25 cellular contexts compared by ENCODE assay signal in the genomic region with DNA sequence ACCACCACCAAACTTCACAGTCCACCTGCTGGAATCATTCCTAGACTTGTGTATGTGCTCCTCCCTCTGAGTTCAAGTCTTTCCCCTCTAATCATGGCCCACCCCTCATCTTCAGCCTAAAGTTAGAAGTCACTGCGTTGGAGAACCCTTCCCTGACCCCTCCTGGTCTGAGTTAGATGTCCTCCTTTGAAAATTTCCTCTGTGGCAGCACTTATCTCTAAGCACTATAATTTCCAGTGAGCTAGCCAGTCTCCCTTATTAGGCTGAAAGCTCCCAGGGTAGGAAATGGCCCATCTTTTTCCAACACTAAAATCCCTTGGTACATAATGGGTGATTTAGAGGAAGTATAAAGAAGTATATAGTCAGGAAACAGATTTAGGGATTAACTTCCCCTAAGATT.
"Had no signal": no experiment of that assay in that cellular context is flagged by ENCODE, and none has a peak within 500 bp of the region (broad histone marks: within the 10 kb centered on the region; RNA-seq: fewer than 3 reads in every experiment).

No MANE protein-coding gene starts in this region.

- H3K9ac ChIP-seq: neural progenitor cell had no signal

- H3K27ac ChIP-seq: coronary artery, foreskin keratinocyte, lower lobe of right lung, neural progenitor cell, pancreas, spleen, testis, tibial nerve, upper lobe of right lung had no signal

- H3K9me3 Mint-ChIP-seq: memory B cell; mesothelial cell of epicardium; natural killer cell; neural progenitor cell; stimulated activated naive CD8-positive, alpha-beta T cell treated with anti-CD3 and anti-CD28 coated beads, Interleukin-15, amount 100 ng/mL, for 72 hours had no signal

- H3K36me3 Mint-ChIP-seq: natural killer cell; neural progenitor cell; stimulated activated naive B cell treated with anti-CD40 and anti-IgM and Interleukin-4, amounts not matched to agents 10 μg/mL and 1 μg/mL and 100 μg/mL, for 72 hours had no signal

- H3K4me1 Mint-ChIP-seq: endodermal cell, neural progenitor cell had no signal

- DNase-seq: effector CD4-positive, alpha-beta T cell; endodermal cell; erythroblast; foreskin keratinocyte; islet precursor cell; lower lobe of right lung; natural killer cell; occipital lobe; pancreas; spleen; stimulated activated CD4-positive, alpha-beta T cell treated with anti-CD3 and anti-CD28 coated beads, Interleukin-15, amount 100 ng/mL, for 24 hours; stimulated activated CD4-positive, alpha-beta T cell treated with anti-CD3 and anti-CD28 coated beads, Interleukin-1b, Interleukin-23, amount 100 ng/mL, for 48 hours; stimulated activated CD4-positive, alpha-beta T cell treated with anti-CD3 and anti-CD28 coated beads, Interleukin-4, amount 100 ng/mL, for 24 hours; stimulated activated naive B cell treated with anti-CD40 and anti-IgM and Interleukin-4, amounts not matched to agents 10 μg/mL and 1 μg/mL and 100 μg/mL, for 72 hours; stimulated activated naive CD8-positive, alpha-beta T cell treated with anti-CD3 and anti-CD28 coated beads, Interleukin-15, amount 100 ng/mL, for 72 hours; testis; upper lobe of right lung had no signal

- H2AFZ ChIP-seq: neural progenitor cell had no signal

- H3K4me3 ChIP-seq: coronary artery, lower lobe of right lung, neural progenitor cell, pancreas, spleen, testis, tibial nerve, upper lobe of right lung had no signal

- H3K36me3 ChIP-seq: lower lobe of right lung, neural progenitor cell, pancreas, spleen, tibial nerve, upper lobe of right lung had no signal

- H3K27me3 ChIP-seq: foreskin keratinocyte, neural progenitor cell, pancreas, spleen, testis, tibial nerve, upper lobe of right lung had no signal

- H3K4me1 ChIP-seq: foreskin keratinocyte, lower lobe of right lung, neural progenitor cell, pancreas, testis, upper lobe of right lung had no signal

- ATAC-seq: foreskin keratinocyte; left lobe of liver; lower lobe of right lung; natural killer cell; pancreas; sciatic nerve; stimulated activated naive B cell treated with anti-CD40 and anti-IgM and Interleukin-4, amounts not matched to agents 10 μg/mL and 1 μg/mL and 100 μg/mL, for 72 hours; stimulated activated naive CD8-positive, alpha-beta T cell treated with anti-CD3 and anti-CD28 coated beads, Interleukin-15, amount 100 ng/mL, for 72 hours; upper lobe of right lung had no signal

- H3K9me3 ChIP-seq: lower lobe of right lung, pancreas, testis, upper lobe of right lung had no signal

- H3K27me3 Mint-ChIP-seq: memory B cell; progenitor cell of endocrine pancreas; stimulated activated naive B cell treated with anti-CD40 and anti-IgM and Interleukin-4, amounts not matched to agents 10 μg/mL and 1 μg/mL and 100 μg/mL, for 72 hours; stimulated activated naive CD8-positive, alpha-beta T cell treated with anti-CD3 and anti-CD28 coated beads, Interleukin-15, amount 100 ng/mL, for 72 hours had no signal

- H3K4me3 Mint-ChIP-seq: endodermal cell; memory B cell; mesothelial cell of epicardium; natural killer cell; neural progenitor cell; stimulated activated naive B cell treated with anti-CD40 and anti-IgM and Interleukin-4, amounts not matched to agents 10 μg/mL and 1 μg/mL and 100 μg/mL, for 72 hours; stimulated activated naive CD8-positive, alpha-beta T cell treated with anti-CD3 and anti-CD28 coated beads, Interleukin-15, amount 100 ng/mL, for 72 hours had no signal

- H3K4me2 ChIP-seq: neural progenitor cell had no signal

- H3K27ac Mint-ChIP-seq: endodermal cell; memory B cell; mesothelial cell of epicardium; natural killer cell; neural progenitor cell; progenitor cell of endocrine pancreas; stimulated activated naive B cell treated with anti-CD40 and anti-IgM and Interleukin-4, amounts not matched to agents 10 μg/mL and 1 μg/mL and 100 μg/mL, for 72 hours; stimulated activated naive CD8-positive, alpha-beta T cell treated with anti-CD3 and anti-CD28 coated beads, Interleukin-15, amount 100 ng/mL, for 72 hours had no signal
